ENCODE assay signal across 8 cellular contexts in the genomic region with DNA sequence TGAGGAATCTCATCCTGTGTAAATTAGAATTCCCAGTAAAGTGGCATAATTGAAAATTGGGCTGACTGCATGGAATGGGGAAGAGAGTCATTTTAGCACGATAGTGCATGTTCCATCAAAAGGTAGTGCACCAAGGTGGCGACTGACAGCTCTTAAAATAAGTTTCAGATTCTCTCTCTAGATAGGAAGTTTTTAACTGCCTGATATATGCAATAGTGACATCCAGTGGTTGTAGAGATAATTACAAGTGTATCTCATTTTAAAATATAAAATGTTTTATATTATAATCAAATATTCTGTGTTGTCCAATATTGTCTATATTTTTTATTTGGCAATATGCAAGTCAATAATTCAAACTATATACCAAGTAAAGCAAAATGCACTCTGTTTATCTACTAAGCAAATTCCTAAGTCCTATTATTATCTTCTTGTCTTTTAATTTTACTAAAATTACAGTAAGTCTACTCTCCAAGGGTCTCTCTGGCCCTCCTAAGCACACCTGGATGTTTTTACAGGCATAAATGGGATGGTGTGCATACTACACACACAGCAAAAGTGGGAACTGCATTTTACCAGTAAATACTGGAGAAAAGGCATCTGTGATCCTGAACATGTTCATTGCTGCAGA.
A peak's percentile ranks its signal among the peaks of the same experiment; 100 is the strongest.
DNase-seq lines count a peak whose midpoint lies in the region; ATAC-seq and TF ChIP-seq lines count a peak whose summit lies in the region.

No MANE protein-coding gene starts in this region.

- H3K4me3 ChIP-seq in AG10803 (ENCODE audit: low read length) (no peak overlapping the region), thyroid gland (replicated peaks in 1 of 3) (no peak overlapping the region)

- 3 to 6% methylated on average over 2 of the region's 2 CpGs for WGBS in thyroid gland, 2 donors

- peak overlapping the region in 1 of 3 donors; percentile 55 for H3K27ac ChIP-seq in thyroid gland

- H3K9me3 ChIP-seq in thyroid gland, result no peaks in the 10 kb centered on the region

- no peaks in the 10 kb centered on the region for H3K27me3 ChIP-seq in thyroid gland

- peaks cover 8 to 10% of the 10 kb centered on the region in 2 donors for H3K4me1 ChIP-seq in thyroid gland

- no peak for ATAC-seq in GM18907 (IDR thresholded peaks at IDR 0.05; ENCODE audit: unreplicated experiment)

- intact Hi-C loops in thyroid gland (cut with DNase I), result loop anchor here (10.0 kb wide), 2 partner anchors 170 to 330 kb away; no protein-coding TSS in a partner anchor

- peak; percentile 74 for TF ChIP-seq CTCF in AG10803 (conservative IDR thresholded peaks at IDR 0.05; ENCODE audit: low read length)
- TF ChIP-seq CTCF in GM12872 (IDR thresholded peaks at IDR 0.05; ENCODE audit: insufficient read depth, low read depth, low read length), result peak; percentile 38
- TF ChIP-seq CTCF in thyroid gland (IDR thresholded peaks at IDR 0.05), result peak in 5 of 6 experiments; percentile 21 to 75 (median 61)

- TF ChIP-seq POLR2A in thyroid gland (IDR thresholded peaks at IDR 0.05), result no peak

- DNase-seq in AG10803 (ENCODE audit: low read depth) (peak; percentile 33), Kasumi-1 (lab: John Stamatoyannopoulos, UW) (peak; percentile 75 to 90), SKM-1 (lab: John Stamatoyannopoulos, UW; ENCODE audit: unreplicated experiment) (peak; percentile 19), fibroblast of the conjunctiva (ENCODE audit: low read depth) (peak; percentile 5), thyroid gland (peak in 1 of 2 donors; percentile 5), cerebellar nuclear complex (lab: John Stamatoyannopoulos, UW) (no peak)

- no peaks in the 10 kb centered on the region for H3K36me3 ChIP-seq in thyroid gland

Comparison
In these comparisons a context has a peak if more than half of its experiments do, and no peak if none do; other contexts are left out.
1. DNase-seq: peak in AG10803 (single experiment), Kasumi-1 (2 of 2), SKM-1 (single experiment) and fibroblast of the conjunctiva (single experiment); none in cerebellar nuclear complex (0 of 2).
2. Peak in every context shown above with its lines, with median percentiles within 50 percentile points of each other: CTCF ChIP-seq.